18 cellular contexts compared by ENCODE assay signal in genomic region chr2:23484163-23484740, GRCh38.
A peak's percentile ranks its signal among the peaks of the same experiment; 100 is the strongest.
DNase-seq lines count a peak whose midpoint lies in the region; ATAC-seq and TF ChIP-seq lines count a peak whose summit lies in the region.
"Had no signal": no experiment of that assay in that cellular context is flagged by ENCODE, and none has a peak within 500 bp of the region (broad histone marks: within the 10 kb centered on the region; RNA-seq: fewer than 3 reads in every experiment).

No MANE protein-coding gene starts in this region.

- TF ChIP-seq CTCF in right atrium auricular region (IDR thresholded peaks at IDR 0.05) (no peak), RWPE2 (IDR thresholded peaks at IDR 0.05; ENCODE audit: poor library complexity, severe bottlenecking) (no peak), nephron progenitor cell (IDR thresholded peaks at IDR 0.05) (no peak), GM13976 (IDR thresholded peaks at IDR 0.05; ENCODE audit: borderline replicate concordance, control extremely low read depth, extremely low read depth, insufficient read depth, missing control alignments) (no peak)

- H3K27ac ChIP-seq in right atrium auricular region (no peak overlapping the region), RWPE2 (ENCODE audit: poor library complexity, severe bottlenecking) (no peak overlapping the region)
- H3K27ac ChIP-seq: RWPE1, SJCRH30 had no signal

- H3K36me3 ChIP-seq in right atrium auricular region (no peaks in the 10 kb centered on the region), RWPE2 (ENCODE audit: low read depth) (no peaks in the 10 kb centered on the region)
- H3K36me3 ChIP-seq: MG63 had no signal

- DNase-seq in cardiac septum (ENCODE audit: low spot score), result peak; percentile 44
- no peak for DNase-seq in right atrium auricular region (ENCODE audit: low spot score)
- peak; percentile 12 for DNase-seq in RWPE2 (ENCODE audit: low spot score)
- no peak for DNase-seq in nephron progenitor cell
- no peak for DNase-seq in C1 segment of cervical spinal cord (lab: John Stamatoyannopoulos, UW)
- no peak for DNase-seq in GM13976 (ENCODE audit: low spot score)
- no peak for DNase-seq in GM03348 (ENCODE audit: low spot score)
- no peak for DNase-seq in NCI-H1048 (lab: John Stamatoyannopoulos, UW)
- DNase-seq: 8988T; CD8-positive, alpha-beta T cell; GDM1; Karpas-422; MG63; NCI-H1105; NCI-H1930; NCI-H510A; SJCRH30 had no signal

- H3K4me1 ChIP-seq in right atrium auricular region (no peaks in the 10 kb centered on the region), RWPE2 (ENCODE audit: insufficient read depth, poor library complexity, severe bottlenecking) (peaks cover 16% of the 10 kb centered on the region)

- H3K36me3 Mint-ChIP-seq in nephron progenitor cell (ENCODE audit: low read depth), result no peaks in the 10 kb centered on the region
- H3K36me3 Mint-ChIP-seq: CD8-positive, alpha-beta T cell had no signal

- ATAC-seq in RWPE2 (ENCODE audit: low read depth), result no peak
- ATAC-seq: CD8-positive, alpha-beta T cell had no signal

- H3K4me1 Mint-ChIP-seq in nephron progenitor cell, result peaks cover 94% of the 10 kb centered on the region

- no peak overlapping the region for H3K4me3 ChIP-seq in right atrium auricular region
- no peak overlapping the region for H3K4me3 ChIP-seq in RWPE2 (ENCODE audit: severe bottlenecking)
- H3K4me3 ChIP-seq: MG63, SJCRH30 had no signal

- H3K27me3 ChIP-seq in right atrium auricular region (no peaks in the 10 kb centered on the region), RWPE2 (ENCODE audit: insufficient read depth, poor library complexity, severe bottlenecking) (no peaks in the 10 kb centered on the region)
- H3K27me3 ChIP-seq: MG63, SJCRH30 had no signal

- intact Hi-C loops in cardiac septum (cut with DNase I), result no loop called here

- H3K27ac Mint-ChIP-seq in nephron progenitor cell, result peak overlapping the region; percentile 26
- H3K27ac Mint-ChIP-seq: CD8-positive, alpha-beta T cell had no signal

- H3K9me3 ChIP-seq in right atrium auricular region (no peaks in the 10 kb centered on the region), RWPE2 (ENCODE audit: severe bottlenecking) (no peaks in the 10 kb centered on the region)
- H3K9me3 ChIP-seq: MG63, SJCRH30 had no signal

- no peaks in the 10 kb centered on the region for H3K9me3 Mint-ChIP-seq in nephron progenitor cell
- H3K9me3 Mint-ChIP-seq: CD8-positive, alpha-beta T cell had no signal

- H3K4me3 Mint-ChIP-seq in nephron progenitor cell, result no peak overlapping the region
- H3K4me3 Mint-ChIP-seq: CD8-positive, alpha-beta T cell had no signal

- H3K27me3 Mint-ChIP-seq in nephron progenitor cell (ENCODE audit: low read depth, poor library complexity), result peaks cover 8% of the 10 kb centered on the region

- in situ Hi-C loops in GM13976 (cut with MboI; ENCODE audit: low sequenced_read_pairs, unreplicated experiment), result no loop called here

Comparison
In these comparisons a context has a peak if more than half of its experiments do, and no peak if none do; other contexts are left out.
1. DNase-seq: peak in cardiac septum (single experiment) and RWPE2 (single experiment); none in right atrium auricular region (single experiment), nephron progenitor cell (single experiment), C1 segment of cervical spinal cord (0 of 14), GM13976 (single experiment), GM03348 (single experiment) and NCI-H1048 (single experiment).